ENCODE assay signal across 24 cellular contexts in genomic region chr11:123611698-123612097, GRCh38. TPM values are rescaled to one million over a fixed set of nuclear protein-coding genes. Genes with fewer than 3 reads are reported as not detected.
"Had no signal": no experiment of that assay in that cellular context is flagged by ENCODE, and none has a peak within 500 bp of the region (broad histone marks: within the 10 kb centered on the region; RNA-seq: fewer than 3 reads in every experiment).

No MANE protein-coding gene starts in this region.

- H3K4me3 Mint-ChIP-seq: memory B cell; mesothelial cell of epicardium; naive thymus-derived CD4-positive, alpha-beta T cell; nephron; stimulated activated effector memory CD8-positive, alpha-beta T cell treated with anti-CD3 and anti-CD28 coated beads, Interleukin-12 subunit alpha, Interleukin-12 subunit beta, amount 100 ng/mL, for 72 hours had no signal

- H3K9me3 Mint-ChIP-seq: memory B cell; mesothelial cell of epicardium; nephron; stimulated activated effector memory CD8-positive, alpha-beta T cell treated with anti-CD3 and anti-CD28 coated beads, Interleukin-12 subunit alpha, Interleukin-12 subunit beta, amount 100 ng/mL, for 72 hours had no signal

- DNase-seq: dorsolateral prefrontal cortex; effector CD4-positive, alpha-beta T cell; foreskin fibroblast; gastrocnemius medialis; head of caudate nucleus; kidney; naive thymus-derived CD4-positive, alpha-beta T cell; nucleus accumbens; stimulated activated CD4-positive, alpha-beta T cell treated with anti-CD3 and anti-CD28 coated beads, Interleukin-12 subunit alpha, Interleukin-12 subunit beta, amount 100 ng/mL, for 4 hours; stimulated activated CD4-positive, alpha-beta T cell treated with anti-CD3 and anti-CD28 coated beads, Interleukin-1b, Interleukin-23, amount 100 ng/mL, for 48 hours; stimulated activated CD4-positive, alpha-beta T cell treated with anti-CD3 and anti-CD28 coated beads, Interleukin-4, amount 100 ng/mL, for 24 hours; stimulated activated naive CD8-positive, alpha-beta T cell treated with anti-CD3 and anti-CD28 coated beads, Interleukin-15, Interleukin-2, amounts not matched to agents 100 U/mL and 50 U/mL, for 24 hours; substantia nigra; upper lobe of left lung had no signal

- H3K27me3 Mint-ChIP-seq: memory B cell; naive thymus-derived CD4-positive, alpha-beta T cell had no signal

- H3K27ac Mint-ChIP-seq: memory B cell; mesothelial cell of epicardium; nephron; stimulated activated effector memory CD8-positive, alpha-beta T cell treated with anti-CD3 and anti-CD28 coated beads, Interleukin-12 subunit alpha, Interleukin-12 subunit beta, amount 100 ng/mL, for 72 hours had no signal

- H3K4me1 ChIP-seq: prostate gland, upper lobe of left lung had no signal

- H3K4me3 ChIP-seq: dorsolateral prefrontal cortex, gastrocnemius medialis, lung, prostate gland, right atrium auricular region, smooth muscle cell, thoracic aorta, tibial nerve, upper lobe of left lung had no signal

- H3K9me3 ChIP-seq: gastrocnemius medialis, prostate gland, right atrium auricular region, thoracic aorta, tibial nerve, upper lobe of left lung had no signal

- H3K36me3 ChIP-seq: prostate gland, right atrium auricular region, thoracic aorta had no signal

- H3K27me3 ChIP-seq: dorsolateral prefrontal cortex, gastrocnemius medialis, right atrium auricular region, tibial nerve, upper lobe of left lung had no signal

- H3K4me1 Mint-ChIP-seq: memory B cell; naive thymus-derived CD4-positive, alpha-beta T cell; stimulated activated effector memory CD8-positive, alpha-beta T cell treated with anti-CD3 and anti-CD28 coated beads, Interleukin-12 subunit alpha, Interleukin-12 subunit beta, amount 100 ng/mL, for 72 hours had no signal

- H3K36me3 Mint-ChIP-seq: memory B cell had no signal

RNA-seq across cellular contexts. Expression of gene SCN3B, which starts 42.7 kb away (rescaled TPM):
- polyA plus RNA-seq: naive thymus-derived CD4-positive, alpha-beta T cell had no signal
